In genomic region chr12:122785503-122785902, GRCh38 we compare ENCODE assay signal across 31 cellular contexts.
"Had no signal": no experiment of that assay in that cellular context is flagged by ENCODE, and none has a peak within 500 bp of the region (broad histone marks: within the 10 kb centered on the region; RNA-seq: fewer than 3 reads in every experiment).

No MANE protein-coding gene starts in this region.

- FAIRE-seq: bronchial epithelial cell, keratinocyte had no signal

- H3K36me3 ChIP-seq: neutrophil, ovary, uterus had no signal

- H3K4me1 ChIP-seq: uterus had no signal

- H3K27ac Mint-ChIP-seq: activated CD4-positive, alpha-beta T cell treated with anti-CD3 and anti-CD28 coated beads for 36 hours; activated CD8-positive, alpha-beta memory T cell treated with anti-CD3 and anti-CD28 coated beads, Interleukin-2, amount 10 ng/mL, durations not matched to agents 7 days and 5 days; activated CD8-positive, alpha-beta T cell treated with anti-CD3 and anti-CD28 coated beads, Interleukin-2, amount 10 ng/mL, durations not matched to agents 7 days and 5 days; activated naive CD4-positive, alpha-beta T cell treated with anti-CD3 and anti-CD28 coated beads, Interleukin-2, amount 50 U/mL, for 72 hours; activated T-helper 2 cell treated with anti-CD3 and anti-CD28 coated beads, Interferon-gamma antibody, Interleukin-2, Interleukin-4, amounts not matched to agents 10 μg/mL and 5 μg/mL and 100 μg/mL, durations not matched to agents 14 hours and 24 hours and 36 hours; dendritic cell treated with granulocyte-macrophage colony-stimulating factor and Interleukin-4, amounts not matched to agents 40 ng/mL and 50 ng/mL, for 4 days; endodermal cell; mesothelial cell of epicardium; nephron progenitor cell; progenitor cell of endocrine pancreas; stimulated activated naive CD8-positive, alpha-beta T cell treated with anti-CD3 and anti-CD28 coated beads, Interleukin-15, amount 100 ng/mL, for 72 hours; type B pancreatic cell had no signal

- DNase-seq: activated CD4-positive, alpha-beta T cell treated with anti-CD3 and anti-CD28 coated beads for 36 hours; activated CD4-positive, CD25-positive, alpha-beta regulatory T cell; activated CD8-positive, alpha-beta memory T cell treated with anti-CD3 and anti-CD28 coated beads, Interleukin-2, amount 10 ng/mL, durations not matched to agents 7 days and 5 days; activated CD8-positive, alpha-beta T cell treated with anti-CD3 and anti-CD28 coated beads, Interleukin-2, amount 10 ng/mL, durations not matched to agents 7 days and 5 days; activated T-cell treated with anti-CD3 and anti-CD28 coated beads, Interleukin-2, amount 50 U/mL, for 48 hours; foreskin fibroblast; hippocampal formation; left cardiac atrium; mammary epithelial cell; naive B cell; nephron progenitor cell; ovary; stimulated activated CD4-positive, alpha-beta T cell treated with anti-CD3 and anti-CD28 coated beads, Interleukin-12 subunit alpha, Interleukin-12 subunit beta, amount 100 ng/mL, for 4 hours; stimulated activated CD4-positive, alpha-beta T cell treated with anti-CD3 and anti-CD28 coated beads, Interleukin-4, amount 100 ng/mL, for 1 hour; stimulated activated naive CD8-positive, alpha-beta T cell treated with anti-CD3 and anti-CD28 coated beads, Interleukin-15, amount 100 ng/mL, for 72 hours; substantia nigra; uterus had no signal

- ATAC-seq: activated CD4-positive, alpha-beta T cell treated with anti-CD3 and anti-CD28 coated beads for 36 hours; activated CD8-positive, alpha-beta memory T cell treated with anti-CD3 and anti-CD28 coated beads, Interleukin-2, amount 10 ng/mL, durations not matched to agents 7 days and 5 days; activated CD8-positive, alpha-beta T cell treated with anti-CD3 and anti-CD28 coated beads, Interleukin-2, amount 10 ng/mL, durations not matched to agents 7 days and 5 days; activated naive CD4-positive, alpha-beta T cell treated with anti-CD3 and anti-CD28 coated beads, Interleukin-2, amount 50 U/mL, for 72 hours; esophagus mucosa; left cardiac atrium; sciatic nerve; stimulated activated naive CD8-positive, alpha-beta T cell treated with anti-CD3 and anti-CD28 coated beads, Interleukin-15, amount 100 ng/mL, for 72 hours had no signal

- H3K9me3 Mint-ChIP-seq: activated naive CD4-positive, alpha-beta T cell treated with anti-CD3 and anti-CD28 coated beads, Interleukin-2, amount 50 U/mL, for 72 hours; activated T-helper 2 cell treated with anti-CD3 and anti-CD28 coated beads, Interferon-gamma antibody, Interleukin-2, Interleukin-4, amounts not matched to agents 10 μg/mL and 5 μg/mL and 100 μg/mL, durations not matched to agents 14 hours and 24 hours and 36 hours; central memory CD8-positive, alpha-beta T cell; dendritic cell treated with granulocyte-macrophage colony-stimulating factor and Interleukin-4, amounts not matched to agents 40 ng/mL and 50 ng/mL, for 4 days; endodermal cell; mesothelial cell of epicardium; naive B cell; nephron progenitor cell; stimulated activated naive CD8-positive, alpha-beta T cell treated with anti-CD3 and anti-CD28 coated beads, Interleukin-15, amount 100 ng/mL, for 72 hours; type B pancreatic cell had no signal

- H3K27me3 ChIP-seq: neutrophil, ovary, uterus had no signal

- H3K9me3 ChIP-seq: neutrophil, ovary, uterus had no signal

- H3K4me3 ChIP-seq: ovary, skin epidermis, uterus had no signal

- H3K27ac ChIP-seq: neutrophil, ovary, skin epidermis, uterus had no signal

- H3K4me1 Mint-ChIP-seq: activated CD4-positive, alpha-beta T cell treated with anti-CD3 and anti-CD28 coated beads for 36 hours; activated CD8-positive, alpha-beta memory T cell treated with anti-CD3 and anti-CD28 coated beads, Interleukin-2, amount 10 ng/mL, durations not matched to agents 7 days and 5 days; central memory CD8-positive, alpha-beta T cell; endodermal cell; mesothelial cell of epicardium; naive B cell; nephron progenitor cell; stimulated activated naive CD8-positive, alpha-beta T cell treated with anti-CD3 and anti-CD28 coated beads, Interleukin-15, amount 100 ng/mL, for 72 hours had no signal

- H3K27me3 Mint-ChIP-seq: activated CD4-positive, alpha-beta T cell treated with anti-CD3 and anti-CD28 coated beads for 36 hours; activated CD8-positive, alpha-beta memory T cell treated with anti-CD3 and anti-CD28 coated beads, Interleukin-2, amount 10 ng/mL, durations not matched to agents 7 days and 5 days; central memory CD8-positive, alpha-beta T cell; dendritic cell treated with granulocyte-macrophage colony-stimulating factor and Interleukin-4, amounts not matched to agents 40 ng/mL and 50 ng/mL, for 4 days; naive B cell; progenitor cell of endocrine pancreas; stimulated activated naive CD8-positive, alpha-beta T cell treated with anti-CD3 and anti-CD28 coated beads, Interleukin-15, amount 100 ng/mL, for 72 hours; type B pancreatic cell had no signal

- H3K36me3 Mint-ChIP-seq: activated CD8-positive, alpha-beta memory T cell treated with anti-CD3 and anti-CD28 coated beads, Interleukin-2, amount 10 ng/mL, durations not matched to agents 7 days and 5 days; activated naive CD4-positive, alpha-beta T cell treated with anti-CD3 and anti-CD28 coated beads, Interleukin-2, amount 50 U/mL, for 72 hours; mesothelial cell of epicardium; naive B cell; type B pancreatic cell had no signal

- H3K4me3 Mint-ChIP-seq: activated CD4-positive, alpha-beta T cell treated with anti-CD3 and anti-CD28 coated beads for 36 hours; activated CD8-positive, alpha-beta memory T cell treated with anti-CD3 and anti-CD28 coated beads, Interleukin-2, amount 10 ng/mL, durations not matched to agents 7 days and 5 days; activated CD8-positive, alpha-beta T cell treated with anti-CD3 and anti-CD28 coated beads, Interleukin-2, amount 10 ng/mL, durations not matched to agents 7 days and 5 days; central memory CD8-positive, alpha-beta T cell; dendritic cell treated with granulocyte-macrophage colony-stimulating factor and Interleukin-4, amounts not matched to agents 40 ng/mL and 50 ng/mL, for 4 days; endodermal cell; mesothelial cell of epicardium; naive B cell; nephron progenitor cell; stimulated activated naive CD8-positive, alpha-beta T cell treated with anti-CD3 and anti-CD28 coated beads, Interleukin-15, amount 100 ng/mL, for 72 hours; type B pancreatic cell had no signal
